15 cellular contexts compared by ENCODE assay signal in genomic region chr5:150299571-150300327, GRCh38. TPM values are rescaled to one million over a fixed set of nuclear protein-coding genes. Genes with fewer than 3 reads are reported as not detected.
DNase-seq lines count a peak whose midpoint lies in the region; ATAC-seq, FAIRE-seq and TF ChIP-seq lines count a peak whose summit lies in the region.
"Had no signal": no experiment of that assay in that cellular context is flagged by ENCODE, and none has a peak within 500 bp of the region (broad histone marks: within the 10 kb centered on the region; RNA-seq: fewer than 3 reads in every experiment).

No MANE protein-coding gene starts in this region.

- 49 to 52% methylated on average over 6 of the region's 6 CpGs for WGBS in tibial nerve, 2 donors

- H3K9ac ChIP-seq in astrocyte (ENCODE audit: low read length), result no peak overlapping the region

- H3K27ac Mint-ChIP-seq in astrocyte (ENCODE audit: unreplicated experiment), result peak overlapping the region; percentile 8
- H3K27ac Mint-ChIP-seq in activated CD8-positive, alpha-beta memory T cell treated with anti-CD3 and anti-CD28 coated beads, Interleukin-2, amount 10 ng/mL, durations not matched to agents 7 days and 5 days, result no peak overlapping the region
- H3K27ac Mint-ChIP-seq in activated T-cell treated with anti-CD3 and anti-CD28 coated beads, Interleukin-2, amount 50 U/mL, for 24 hours, result no peak overlapping the region
- H3K27ac Mint-ChIP-seq: stimulated activated memory B cell treated with anti-CD40 and anti-IgM and Interleukin-4, amounts not matched to agents 10 μg/mL and 1 μg/mL and 100 μg/mL, for 72 hours had no signal

- no peak for ATAC-seq in activated CD8-positive, alpha-beta memory T cell treated with anti-CD3 and anti-CD28 coated beads, Interleukin-2, amount 10 ng/mL, durations not matched to agents 7 days and 5 days
- ATAC-seq: stimulated activated memory B cell treated with anti-CD40 and anti-IgM and Interleukin-4, amounts not matched to agents 10 μg/mL and 1 μg/mL and 100 μg/mL, for 72 hours had no signal

- no peak for TF ChIP-seq EP300 in tibial nerve (IDR thresholded peaks at IDR 0.05)

- H3K27me3 Mint-ChIP-seq in astrocyte (ENCODE audit: low read depth, unreplicated experiment), result no peaks in the 10 kb centered on the region
- peaks cover 46% of the 10 kb centered on the region for H3K27me3 Mint-ChIP-seq in activated CD8-positive, alpha-beta memory T cell treated with anti-CD3 and anti-CD28 coated beads, Interleukin-2, amount 10 ng/mL, durations not matched to agents 7 days and 5 days
- peaks cover 37% of the 10 kb centered on the region for H3K27me3 Mint-ChIP-seq in activated T-cell treated with anti-CD3 and anti-CD28 coated beads, Interleukin-2, amount 50 U/mL, for 24 hours

- CTCF ChIA-PET in HEK293 (lab: Yijun Ruan, JAX), result interaction anchor here (2.2 kb wide), 2 partner anchors 12 to 52 kb away, joined by 5 to 9 read pairs; no protein-coding TSS in a partner anchor
- CTCF ChIA-PET in activated CD8-positive, alpha-beta memory T cell treated with anti-CD3 and anti-CD28 coated beads, Interleukin-2, amount 10 ng/mL, durations not matched to agents 7 days and 5 days (lab: Charles Lee), result no interaction called here

- peaks cover 30% of the 10 kb centered on the region for H3K4me1 Mint-ChIP-seq in astrocyte (ENCODE audit: low read depth, unreplicated experiment)
- H3K4me1 Mint-ChIP-seq in activated CD8-positive, alpha-beta memory T cell treated with anti-CD3 and anti-CD28 coated beads, Interleukin-2, amount 10 ng/mL, durations not matched to agents 7 days and 5 days, result peaks cover 2% of the 10 kb centered on the region
- H3K4me1 Mint-ChIP-seq in activated T-cell treated with anti-CD3 and anti-CD28 coated beads, Interleukin-2, amount 50 U/mL, for 24 hours (ENCODE audit: low read depth), result peaks cover 3% of the 10 kb centered on the region
- H3K4me1 Mint-ChIP-seq: stimulated activated memory B cell treated with anti-CD40 and anti-IgM and Interleukin-4, amounts not matched to agents 10 μg/mL and 1 μg/mL and 100 μg/mL, for 72 hours had no signal

- no peaks in the 10 kb centered on the region for H3K27me3 ChIP-seq in astrocyte (ENCODE audit: insufficient read depth, low read length)
- peaks cover 0 to 9% of the 10 kb centered on the region in 2 donors for H3K27me3 ChIP-seq in tibial nerve

- no peak overlapping the region for H2AFZ ChIP-seq in astrocyte (ENCODE audit: low read depth, low read length)

- H3K36me3 ChIP-seq in HEK293 (ENCODE audit: control insufficient read depth in 2 of 2, insufficient read depth in 1 of 2, low read length in 2 of 2) (no peaks in the 10 kb centered on the region), astrocyte (ENCODE audit: insufficient read depth, low read length) (no peaks in the 10 kb centered on the region), tibial nerve (peaks cover 0 to 15% (median 0%) of the 10 kb centered on the region in 3 donors)

- no peak for FAIRE-seq in astrocyte (lab: Jason Lieb, UNC)
- FAIRE-seq: islet of Langerhans had no signal

- no peaks in the 10 kb centered on the region for H3K9me3 Mint-ChIP-seq in astrocyte (ENCODE audit: unreplicated experiment)
- no peaks in the 10 kb centered on the region for H3K9me3 Mint-ChIP-seq in activated CD8-positive, alpha-beta memory T cell treated with anti-CD3 and anti-CD28 coated beads, Interleukin-2, amount 10 ng/mL, durations not matched to agents 7 days and 5 days (ENCODE audit: low read depth)
- no peaks in the 10 kb centered on the region for H3K9me3 Mint-ChIP-seq in activated T-cell treated with anti-CD3 and anti-CD28 coated beads, Interleukin-2, amount 50 U/mL, for 24 hours
- H3K9me3 Mint-ChIP-seq: stimulated activated memory B cell treated with anti-CD40 and anti-IgM and Interleukin-4, amounts not matched to agents 10 μg/mL and 1 μg/mL and 100 μg/mL, for 72 hours had no signal

- no peaks in the 10 kb centered on the region for H3K79me2 ChIP-seq in astrocyte (ENCODE audit: insufficient read depth, low read length)

- peak overlapping the region; percentile 76 for H3K4me3 Mint-ChIP-seq in astrocyte (ENCODE audit: unreplicated experiment)
- H3K4me3 Mint-ChIP-seq in activated CD8-positive, alpha-beta memory T cell treated with anti-CD3 and anti-CD28 coated beads, Interleukin-2, amount 10 ng/mL, durations not matched to agents 7 days and 5 days, result no peak overlapping the region
- no peak overlapping the region for H3K4me3 Mint-ChIP-seq in activated T-cell treated with anti-CD3 and anti-CD28 coated beads, Interleukin-2, amount 50 U/mL, for 24 hours
- H3K4me3 Mint-ChIP-seq: stimulated activated memory B cell treated with anti-CD40 and anti-IgM and Interleukin-4, amounts not matched to agents 10 μg/mL and 1 μg/mL and 100 μg/mL, for 72 hours had no signal

- peaks cover 2% of the 10 kb centered on the region for H3K36me3 Mint-ChIP-seq in astrocyte (ENCODE audit: low read depth, unreplicated experiment)
- no peaks in the 10 kb centered on the region for H3K36me3 Mint-ChIP-seq in activated CD8-positive, alpha-beta memory T cell treated with anti-CD3 and anti-CD28 coated beads, Interleukin-2, amount 10 ng/mL, durations not matched to agents 7 days and 5 days
- H3K36me3 Mint-ChIP-seq in activated T-cell treated with anti-CD3 and anti-CD28 coated beads, Interleukin-2, amount 50 U/mL, for 24 hours (ENCODE audit: low read depth), result no peaks in the 10 kb centered on the region
- H3K36me3 Mint-ChIP-seq: stimulated activated memory B cell treated with anti-CD40 and anti-IgM and Interleukin-4, amounts not matched to agents 10 μg/mL and 1 μg/mL and 100 μg/mL, for 72 hours had no signal

- H4K20me1 ChIP-seq in astrocyte (ENCODE audit: insufficient read depth, low read length), result no peaks in the 10 kb centered on the region

- peak; percentile 37 for DNase-seq in astrocyte (ENCODE audit: low read depth)
- DNase-seq in kidney tubule cell (ENCODE audit: low spot score), result peak; percentile 18
- DNase-seq in tibial nerve (ENCODE audit: low spot score in 2 of 2), result no peak
- DNase-seq in activated CD8-positive, alpha-beta memory T cell treated with anti-CD3 and anti-CD28 coated beads, Interleukin-2, amount 10 ng/mL, durations not matched to agents 7 days and 5 days, result no peak
- no peak for DNase-seq in C1 segment of cervical spinal cord (lab: John Stamatoyannopoulos, UW)
- no peak for DNase-seq in activated T-cell treated with anti-CD3 and anti-CD28 coated beads, Interleukin-2, amount 50 U/mL, for 24 hours
- DNase-seq: activated CD4-positive, alpha-beta T cell treated with anti-CD3 and anti-CD28 coated beads, Interleukin-2, amount 50 U/mL, for 4 hours; activated effector memory CD4-positive, alpha-beta T cell treated with Interleukin-2 at 50 U/mL for 16 hours; KBM-7; NCI-H2107; stimulated activated CD4-positive, alpha-beta T cell treated with anti-CD3 and anti-CD28 coated beads, Interleukin-2, amount 100 ng/mL, for 24 hours; T-helper 2 cell had no signal

- H3K9me3 ChIP-seq in HEK293 (ENCODE audit: control insufficient read depth, insufficient read depth, low read depth, low read length) (no peaks in the 10 kb centered on the region), astrocyte (ENCODE audit: insufficient read depth, low read depth, low read length) (no peaks in the 10 kb centered on the region), tibial nerve (no peaks in the 10 kb centered on the region)

- TF ChIP-seq POLR2A in tibial nerve (IDR thresholded peaks at IDR 0.05), result no peak

- H3K27ac ChIP-seq in HEK293 (ENCODE audit: extremely low read depth, low read depth, low read length), result no peak overlapping the region
- H3K27ac ChIP-seq in astrocyte (ENCODE audit: low read depth, low read length), result peak overlapping the region; percentile 19
- peak overlapping the region in 3 of 4 donors; percentile 15 to 64 (median 59) for H3K27ac ChIP-seq in tibial nerve

- no peak overlapping the region for H3K4me2 ChIP-seq in astrocyte (ENCODE audit: low read length)

- POLR2A ChIA-PET in HEK293 (lab: Yijun Ruan, JAX), result no interaction called here

- TF ChIP-seq CTCF in HEK293 (tag by site-specific recombination; IDR thresholded peaks at IDR 0.05), result no peak
- no peak for TF ChIP-seq CTCF in astrocyte (IDR thresholded peaks at IDR 0.05; ENCODE audit: insufficient read depth, low read depth, low read length)
- TF ChIP-seq CTCF in tibial nerve (IDR thresholded peaks at IDR 0.05), result no peak

- H3K4me3 ChIP-seq in HEK293 (ENCODE audit: low read depth, low read length) (no peak overlapping the region), astrocyte (ENCODE audit: insufficient read depth, low read depth, low read length) (no peak overlapping the region), tibial nerve (no peak overlapping the region)

- H3K4me1 ChIP-seq in HEK293 (ENCODE audit: control insufficient read depth, insufficient read depth, low read length) (peaks cover 3% of the 10 kb centered on the region; the same call in 1 of the 2 replicates), astrocyte (ENCODE audit: insufficient read depth, low read length) (peaks cover 32% of the 10 kb centered on the region), tibial nerve (peaks cover 0 to 62% (median 20%) of the 10 kb centered on the region in 4 donors)

TF ChIP-seq in HEK293, 187 proteins besides CTCF, POLR2A, EP300 and RAD21:
- TF ChIP-seq ZNF664 (tag by site-specific recombination; IDR thresholded peaks at IDR 0.05) (peak; percentile 85), YY2 (tag by site-specific recombination; IDR thresholded peaks at IDR 0.05) (no peak), ZNF174 (tag by site-specific recombination; IDR thresholded peaks at IDR 0.05) (no peak), ZFP37 (tag by site-specific recombination; IDR thresholded peaks at IDR 0.05) (no peak), SALL2 (tag by site-specific recombination; IDR thresholded peaks at IDR 0.05; ENCODE audit: borderline replicate concordance) (no peak)

RNA-seq across cellular contexts. Expression of gene ARSI, which starts 3.0 kb away (rescaled TPM):
- total RNA-seq in astrocyte (21.4 and 23.0 TPM in 2 replicates), tibial nerve (10 to 100 TPM in 1 of 4 donors, 1 to 10 TPM in 3; 7.3 to 17.0 (median 8.1) TPM)
- not detected for total RNA-seq in activated CD8-positive, alpha-beta memory T cell treated with anti-CD3 and anti-CD28 coated beads, Interleukin-2, amount 10 ng/mL, durations not matched to agents 7 days and 5 days

RNA-seq across cellular contexts. Expression of gene CAMK2A, which starts 10.2 kb away (rescaled TPM):
- 1.2 and 1.6 TPM in 2 replicates for total RNA-seq in astrocyte
- 1 to 10 TPM in 3 of 4 donors, under 1 TPM in 1; 0.20 to 2.4 (median 1.3) TPM for total RNA-seq in tibial nerve
- not detected for total RNA-seq in activated CD8-positive, alpha-beta memory T cell treated with anti-CD3 and anti-CD28 coated beads, Interleukin-2, amount 10 ng/mL, durations not matched to agents 7 days and 5 days

RNA-seq across cellular contexts. Expression of gene TCOF1, which starts 57.7 kb away (rescaled TPM):
- 36.1 and 47.5 TPM in 2 replicates for total RNA-seq in astrocyte
- total RNA-seq in tibial nerve, result 10 to 100 TPM; 32.1 to 64.8 (median 38.7) TPM
- 10 to 100 TPM; 95.3 to 96.9 TPM for total RNA-seq in activated CD8-positive, alpha-beta memory T cell treated with anti-CD3 and anti-CD28 coated beads, Interleukin-2, amount 10 ng/mL, durations not matched to agents 7 days and 5 days

Comparison
In these comparisons a context has a peak if more than half of its experiments do, and no peak if none do; other contexts are left out.
1. DNase-seq: peak in astrocyte (single experiment) and kidney tubule cell (single experiment); none in tibial nerve (0 of 2), activated CD8-positive, alpha-beta memory T cell treated with anti-CD3 and anti-CD28 coated beads, Interleukin-2, amount 10 ng/mL, durations not matched to agents 7 days and 5 days (single experiment), C1 segment of cervical spinal cord (0 of 14) and activated T-cell treated with anti-CD3 and anti-CD28 coated beads, Interleukin-2, amount 50 U/mL, for 24 hours (single experiment).
2. RNA of gene ARSI, which starts 3.0 kb away (total RNA-seq): 21.4 to 23.0 TPM in astrocyte and 7.3 to 17.0 TPM in tibial nerve; not detected in activated CD8-positive, alpha-beta memory T cell treated with anti-CD3 and anti-CD28 coated beads, Interleukin-2, amount 10 ng/mL, durations not matched to agents 7 days and 5 days; every median in the first group is over 4 times any median in the second.